In the genomic region with DNA sequence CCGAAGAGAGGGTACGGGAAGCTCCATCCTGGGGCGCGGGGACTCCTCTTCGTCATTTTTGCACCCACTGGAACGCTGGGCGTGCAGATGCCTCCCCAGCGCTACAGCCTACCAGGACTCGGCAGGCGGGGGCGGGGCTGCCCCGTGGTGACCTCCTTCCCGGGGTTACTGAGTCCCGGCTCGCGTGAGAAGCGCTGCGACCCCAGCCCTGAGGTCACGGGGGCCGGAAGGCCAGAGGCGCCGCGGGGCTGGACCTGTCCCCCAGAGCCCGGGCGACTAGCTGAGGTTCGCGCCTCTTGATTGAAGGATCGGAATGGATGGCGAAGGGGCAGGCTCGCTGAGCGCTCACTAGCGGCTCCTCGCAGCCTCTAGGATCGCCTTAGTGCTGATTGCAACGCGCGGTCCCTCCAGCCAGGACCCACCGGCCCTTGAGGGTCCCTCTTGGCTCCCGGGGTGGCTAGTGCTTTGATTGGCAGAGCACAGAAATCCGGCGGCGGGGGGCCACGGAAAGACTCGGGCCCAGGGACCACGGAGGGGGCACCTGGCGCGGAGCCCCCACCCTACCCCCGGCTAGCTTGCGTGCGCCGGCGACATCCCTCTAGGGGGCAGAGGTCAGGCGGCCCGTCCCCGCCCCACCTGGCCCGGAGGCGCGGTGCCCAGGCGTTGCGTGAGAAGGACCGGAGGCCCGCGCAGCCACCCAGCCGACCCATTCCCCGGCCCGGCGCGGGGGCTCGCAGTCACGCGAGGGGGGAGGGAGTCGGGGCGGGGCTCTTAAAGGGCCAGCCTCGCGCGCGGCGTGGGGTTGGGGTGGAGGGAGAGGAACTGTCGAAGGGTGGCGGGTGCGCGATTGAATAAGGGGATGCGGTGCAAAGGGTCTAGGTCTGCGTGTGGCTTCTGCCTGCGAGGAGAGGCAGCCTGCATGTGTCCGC, we compare ENCODE assay signal across 1 cellular context.
TF ChIP-seq lines count a peak whose summit lies in the region.

No MANE protein-coding gene starts in this region.

TF ChIP-seq in HEK293, 187 proteins besides CTCF, POLR2A, EP300 and RAD21 (continued from another document and continues in another):
- TF ChIP-seq INSM2 (tag by site-specific recombination; IDR thresholded peaks at IDR 0.05): 0 out of 2 replicates have a peak, but pooled peaks have one; percentile 17
- TF ChIP-seq ZNF776 (tag by site-specific recombination; IDR thresholded peaks at IDR 0.05; ENCODE audit: borderline replicate concordance): no peak
- TF ChIP-seq ZSCAN5A (tag by site-specific recombination; IDR thresholded peaks at IDR 0.05): no peak
- TF ChIP-seq ZNF555 (tag by site-specific recombination; conservative IDR thresholded peaks at IDR 0.05): no peak
- peak; percentile 53 for TF ChIP-seq SP3 (tag by site-specific recombination; IDR thresholded peaks at IDR 0.05)
- no peak for TF ChIP-seq ZNF48 (tag by site-specific recombination; IDR thresholded peaks at IDR 0.05)
- no peak for TF ChIP-seq ZNF169 (tag by site-specific recombination; IDR thresholded peaks at IDR 0.05)
- no peak; the same call in none of the 2 replicates for TF ChIP-seq BCL11B (tag by site-specific recombination; IDR thresholded peaks at IDR 0.05; ENCODE audit: low read depth)
- TF ChIP-seq HOXD13 (CRISPR knock-in tag; IDR thresholded peaks at IDR 0.05; ENCODE audit: borderline replicate concordance): no peak
- TF ChIP-seq ZNF112 (tag by site-specific recombination; IDR thresholded peaks at IDR 0.05): no peak
- TF ChIP-seq, protein P1, sequence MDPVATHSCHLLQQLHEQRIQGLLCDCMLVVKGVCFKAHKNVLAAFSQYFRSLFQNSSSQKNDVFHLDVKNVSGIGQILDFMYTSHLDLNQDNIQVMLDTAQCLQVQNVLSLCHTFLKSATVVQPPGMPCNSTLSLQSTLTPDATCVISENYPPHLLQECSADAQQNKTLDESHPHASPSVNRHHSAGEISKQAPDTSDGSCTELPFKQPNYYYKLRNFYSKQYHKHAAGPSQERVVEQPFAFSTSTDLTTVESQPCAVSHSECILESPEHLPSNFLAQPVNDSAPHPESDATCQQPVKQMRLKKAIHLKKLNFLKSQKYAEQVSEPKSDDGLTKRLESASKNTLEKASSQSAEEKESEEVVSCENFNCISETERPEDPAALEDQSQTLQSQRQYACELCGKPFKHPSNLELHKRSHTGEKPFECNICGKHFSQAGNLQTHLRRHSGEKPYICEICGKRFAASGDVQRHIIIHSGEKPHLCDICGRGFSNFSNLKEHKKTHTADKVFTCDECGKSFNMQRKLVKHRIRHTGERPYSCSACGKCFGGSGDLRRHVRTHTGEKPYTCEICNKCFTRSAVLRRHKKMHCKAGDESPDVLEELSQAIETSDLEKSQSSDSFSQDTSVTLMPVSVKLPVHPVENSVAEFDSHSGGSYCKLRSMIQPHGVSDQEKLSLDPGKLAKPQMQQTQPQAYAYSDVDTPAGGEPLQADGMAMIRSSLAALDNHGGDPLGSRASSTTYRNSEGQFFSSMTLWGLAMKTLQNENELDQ (tag by site-specific recombination; IDR thresholded peaks at IDR 0.05; ENCODE audit: low read depth): no peak
- peak; percentile 76 for TF ChIP-seq ZNF501 (tag by site-specific recombination; IDR thresholded peaks at IDR 0.05)
- no peak for TF ChIP-seq ZNF639 (tag by site-specific recombination; IDR thresholded peaks at IDR 0.05)
- TF ChIP-seq ZNF121 (tag by site-specific recombination; IDR thresholded peaks at IDR 0.05): no peak
- TF ChIP-seq ZNF596 (tag by site-specific recombination; IDR thresholded peaks at IDR 0.05): no peak
- TF ChIP-seq, protein P2, sequence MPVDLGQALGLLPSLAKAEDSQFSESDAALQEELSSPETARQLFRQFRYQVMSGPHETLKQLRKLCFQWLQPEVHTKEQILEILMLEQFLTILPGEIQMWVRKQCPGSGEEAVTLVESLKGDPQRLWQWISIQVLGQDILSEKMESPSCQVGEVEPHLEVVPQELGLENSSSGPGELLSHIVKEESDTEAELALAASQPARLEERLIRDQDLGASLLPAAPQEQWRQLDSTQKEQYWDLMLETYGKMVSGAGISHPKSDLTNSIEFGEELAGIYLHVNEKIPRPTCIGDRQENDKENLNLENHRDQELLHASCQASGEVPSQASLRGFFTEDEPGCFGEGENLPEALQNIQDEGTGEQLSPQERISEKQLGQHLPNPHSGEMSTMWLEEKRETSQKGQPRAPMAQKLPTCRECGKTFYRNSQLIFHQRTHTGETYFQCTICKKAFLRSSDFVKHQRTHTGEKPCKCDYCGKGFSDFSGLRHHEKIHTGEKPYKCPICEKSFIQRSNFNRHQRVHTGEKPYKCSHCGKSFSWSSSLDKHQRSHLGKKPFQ (tag by site-specific recombination; IDR thresholded peaks at IDR 0.05): no peak
- TF ChIP-seq ZNF19 (tag by site-specific recombination; IDR thresholded peaks at IDR 0.05; ENCODE audit: low read depth): no peak
- no peak; the same call in 1 of the 2 replicates for TF ChIP-seq ZSCAN23 (tag by site-specific recombination; IDR thresholded peaks at IDR 0.05)
- TF ChIP-seq ZNF521 (tag by site-specific recombination; IDR thresholded peaks at IDR 0.05): no peak
- TF ChIP-seq ZNF10 (tag by site-specific recombination; IDR thresholded peaks at IDR 0.05): no peak
- TF ChIP-seq ZNF280C (tag by site-specific recombination; IDR thresholded peaks at IDR 0.05): no peak
- no peak for TF ChIP-seq ZNF623 (tag by site-specific recombination; IDR thresholded peaks at IDR 0.05)
- TF ChIP-seq ZNF560 (tag by site-specific recombination; IDR thresholded peaks at IDR 0.05; ENCODE audit: borderline replicate concordance): no peak
- peak; percentile 93 for TF ChIP-seq KLF7 (tag by site-specific recombination; IDR thresholded peaks at IDR 0.05; ENCODE audit: borderline replicate concordance)
- no peak for TF ChIP-seq PRDM4 (tag by site-specific recombination; IDR thresholded peaks at IDR 0.05)
- no peak for TF ChIP-seq ZNF157 (tag by site-specific recombination; IDR thresholded peaks at IDR 0.05)
- no peak for TF ChIP-seq ZNF621 (tag by site-specific recombination; IDR thresholded peaks at IDR 0.05)
- TF ChIP-seq ZNF341 (tag by site-specific recombination; IDR thresholded peaks at IDR 0.05; ENCODE audit: low read depth): no peak
- TF ChIP-seq BCL6B (tag by site-specific recombination; IDR thresholded peaks at IDR 0.05): no peak
- TF ChIP-seq, protein P3, sequence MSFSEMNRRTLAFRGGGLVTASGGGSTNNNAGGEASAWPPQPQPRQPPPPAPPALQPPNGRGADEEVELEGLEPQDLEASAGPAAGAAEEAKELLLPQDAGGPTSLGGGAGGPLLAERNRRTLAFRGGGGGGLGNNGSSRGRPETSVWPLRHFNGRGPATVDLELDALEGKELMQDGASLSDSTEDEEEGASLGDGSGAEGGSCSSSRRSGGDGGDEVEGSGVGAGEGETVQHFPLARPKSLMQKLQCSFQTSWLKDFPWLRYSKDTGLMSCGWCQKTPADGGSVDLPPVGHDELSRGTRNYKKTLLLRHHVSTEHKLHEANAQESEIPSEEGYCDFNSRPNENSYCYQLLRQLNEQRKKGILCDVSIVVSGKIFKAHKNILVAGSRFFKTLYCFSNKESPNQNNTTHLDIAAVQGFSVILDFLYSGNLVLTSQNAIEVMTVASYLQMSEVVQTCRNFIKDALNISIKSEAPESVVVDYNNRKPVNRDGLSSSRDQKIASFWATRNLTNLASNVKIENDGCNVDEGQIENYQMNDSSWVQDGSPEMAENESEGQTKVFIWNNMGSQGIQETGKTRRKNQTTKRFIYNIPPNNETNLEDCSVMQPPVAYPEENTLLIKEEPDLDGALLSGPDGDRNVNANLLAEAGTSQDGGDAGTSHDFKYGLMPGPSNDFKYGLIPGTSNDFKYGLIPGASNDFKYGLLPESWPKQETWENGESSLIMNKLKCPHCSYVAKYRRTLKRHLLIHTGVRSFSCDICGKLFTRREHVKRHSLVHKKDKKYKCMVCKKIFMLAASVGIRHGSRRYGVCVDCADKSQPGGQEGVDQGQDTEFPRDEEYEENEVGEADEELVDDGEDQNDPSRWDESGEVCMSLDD (tag by site-specific recombination; IDR thresholded peaks at IDR 0.05): peak; percentile 81
- TF ChIP-seq IKZF3 (tag by site-specific recombination; IDR thresholded peaks at IDR 0.05): peak; percentile 50
- TF ChIP-seq ZBTB17 (tag by site-specific recombination; IDR thresholded peaks at IDR 0.05): peak; percentile 81
- no peak for TF ChIP-seq OSR2 (tag by site-specific recombination; IDR thresholded peaks at IDR 0.05)
- TF ChIP-seq ZFP37 (tag by site-specific recombination; IDR thresholded peaks at IDR 0.05): peak; percentile 33; the same call in 1 of the 2 replicates
- no peak for TF ChIP-seq ELK4 (IDR thresholded peaks at IDR 0.05; ENCODE audit: borderline replicate concordance, low read depth, low read length)
- no peak for TF ChIP-seq TCF7L2 (IDR thresholded peaks at IDR 0.05; ENCODE audit: borderline replicate concordance, low read depth, low read length)
